8 cellular contexts compared by ENCODE assay signal in genomic region chr11:2699531-2700414, GRCh38. TPM values are rescaled to one million over a fixed set of nuclear protein-coding genes. Genes with fewer than 3 reads are reported as not detected.
DNase-seq lines count a peak whose midpoint lies in the region; ATAC-seq, FAIRE-seq and TF ChIP-seq lines count a peak whose summit lies in the region.

KCNQ1OT1 (minus strand) TSS chr11:2699994.

- peak within 1 kb of the TSS; percentile 88 for H3K4me2 ChIP-seq in HepG2 (ENCODE audit: low read depth, low read length)

- H3K9me3 ChIP-seq in HepG2 (ENCODE audit: low read length): no peaks in the 10 kb centered on the region

- H3K4me3 ChIP-seq in HepG2 (replicated peaks in 1 of 3; ENCODE audit: insufficient read depth in 1 of 3, low read depth in 2 of 3, low read length in 3 of 3): peak within 1 kb of the TSS; percentile 95

- intact Hi-C loops in HepG2 (cut with micrococcal nuclease; ENCODE audit: unreplicated experiment): loop anchor here (1.0 kb wide), 1 partner anchor 31 kb away; no protein-coding TSS in a partner anchor

- H4K20me1 ChIP-seq in HepG2 (ENCODE audit: insufficient read depth, low read length): peaks cover 45% of the 10 kb centered on the region

- no peaks in the 10 kb centered on the region for H3K9me3 Mint-ChIP-seq in activated CD4-positive, alpha-beta T cell treated with anti-CD3 and anti-CD28 coated beads, Interleukin-2, amount 10 ng/mL, durations not matched to agents 7 days and 5 days

- peaks cover 56% of the 10 kb centered on the region for H3K79me2 ChIP-seq in HepG2 (ENCODE audit: insufficient read depth, low read length)

- H3K27me3 Mint-ChIP-seq in activated CD4-positive, alpha-beta T cell treated with anti-CD3 and anti-CD28 coated beads, Interleukin-2, amount 10 ng/mL, durations not matched to agents 7 days and 5 days: peaks cover 5% of the 10 kb centered on the region

- POLR2A ChIA-PET in activated CD4-positive, alpha-beta T cell treated with anti-CD3 and anti-CD28 coated beads, Interleukin-2, amount 10 ng/mL, durations not matched to agents 7 days and 5 days (lab: Charles Lee): no interaction called here
- POLR2A ChIA-PET in HepG2 (lab: Yijun Ruan, JAX): interaction anchor here (0.8 to 2.0 kb wide), 31 partner anchors 8 to 489 kb away, joined by 3 to 170 read pairs (median 6); partner anchors contain the start of genes NAP1L4 and TSSC4

- WGBS in HepG2 (ENCODE audit: low lambda C conversion rate): no CpG with 5 or more reads among the region's 98 CpGs

- peaks cover 57% of the 10 kb centered on the region for H3K4me1 ChIP-seq in HepG2 (ENCODE audit: insufficient read depth, low read length)

- peak; percentile 83 for FAIRE-seq in HepG2 (lab: Jason Lieb, UNC)

- CTCF ChIA-PET in activated CD4-positive, alpha-beta T cell treated with anti-CD3 and anti-CD28 coated beads, Interleukin-2, amount 10 ng/mL, durations not matched to agents 7 days and 5 days (lab: Charles Lee): no interaction called here
- CTCF ChIA-PET in HepG2 (lab: Yijun Ruan, JAX; ENCODE audit: low intra/inter-chr PET ratio, low total read pairs): interaction anchor here (0.9 kb wide), 1 partner anchor 167 kb away, joined by 3 read pairs; no protein-coding TSS in a partner anchor

- TF ChIP-seq EP300 in HepG2 (IDR thresholded peaks at IDR 0.05; ENCODE audit: low read depth in 2 of 2, low read length in 2 of 2): peak in 1 of 2 experiments; percentile 4; a peak in 1 of 4 replicates
- peak; percentile 22; the same call in 1 of the 2 replicates for TF ChIP-seq EP300 in HepG2 (CRISPR knock-in tag; IDR thresholded peaks at IDR 0.05; ENCODE audit: borderline replicate concordance)

- H3K36me3 Mint-ChIP-seq in activated CD4-positive, alpha-beta T cell treated with anti-CD3 and anti-CD28 coated beads, Interleukin-2, amount 10 ng/mL, durations not matched to agents 7 days and 5 days (ENCODE audit: low read depth): peaks cover 9% of the 10 kb centered on the region

- peak; percentile 35; the same call in 1 of the 2 replicates for TF ChIP-seq CTCF in HepG2 (CRISPR knock-in tag; IDR thresholded peaks at IDR 0.05)

- peaks cover 0 to 3% of the 10 kb centered on the region in 2 experiments; a peak in 2 of 5 replicates for H3K27me3 ChIP-seq in HepG2 (ENCODE audit: control insufficient read depth in 1 of 2, insufficient read depth in 2 of 2, low read length in 2 of 2)

- H3K36me3 ChIP-seq in HepG2 (replicated peaks in 1 of 2; ENCODE audit: control insufficient read depth in 1 of 2, insufficient read depth in 2 of 2, low read length in 2 of 2): peaks cover 2 to 18% of the 10 kb centered on the region in 2 experiments; a peak in 4 of 5 replicates

- H2AFZ ChIP-seq in HepG2 (ENCODE audit: low read length): no peak within 1 kb of the TSS

- H3K27ac Mint-ChIP-seq in activated CD4-positive, alpha-beta T cell treated with anti-CD3 and anti-CD28 coated beads, Interleukin-2, amount 10 ng/mL, durations not matched to agents 7 days and 5 days: peak within 1 kb of the TSS; percentile 85

- peaks cover 9% of the 10 kb centered on the region for H3K4me1 Mint-ChIP-seq in activated CD4-positive, alpha-beta T cell treated with anti-CD3 and anti-CD28 coated beads, Interleukin-2, amount 10 ng/mL, durations not matched to agents 7 days and 5 days

- ATAC-seq in HG03378 (IDR thresholded peaks at IDR 0.05; ENCODE audit: unreplicated experiment) (peak; percentile 90), HepG2 (peak; percentile 90)

- in situ Hi-C loops in HepG2 (cut with HindIII; ENCODE audit: extremely low pct_ligation_motif_present, low pct_unique_long_range_greater_than_20kb): loop anchor here (5.0 to 10.0 kb wide), 2 partner anchors 33 to 275 kb away; no protein-coding TSS in a partner anchor

- H3K27ac ChIP-seq in HepG2 (ENCODE audit: extremely low read length, insufficient read depth, low read length): peak within 1 kb of the TSS; percentile 95

- DNase-seq in Ammon's horn (ENCODE audit: low spot score): peak; percentile 96
- DNase-seq in NCI-H510A treated with DMSO at 0.1 percent for 48 hours (lab: John Stamatoyannopoulos, UW): peak; percentile 55
- DNase-seq in activated CD4-positive, alpha-beta T cell treated with anti-CD3 and anti-CD28 coated beads, Interleukin-2, amount 10 ng/mL, durations not matched to agents 7 days and 5 days: peak; percentile 89
- DNase-seq in dedifferentiated amniotic fluid mesenchymal stem cell (ENCODE audit: extremely low spot score): peak; percentile 86
- peak; percentile 95 for DNase-seq in HepG2 (ENCODE audit: low spot score)
- DNase-seq in stimulated activated CD4-positive, alpha-beta T cell treated with anti-CD3 and anti-CD28 coated beads, Interleukin-2, amount 100 ng/mL, for 4 hours (ENCODE audit: low read depth): peak; percentile 80

- TF ChIP-seq POLR2A in GM19099 (IDR thresholded peaks at IDR 0.05; ENCODE audit: extremely low read depth, insufficient read length, low read depth) (peak; percentile 99), HepG2 (IDR thresholded peaks at IDR 0.05; ENCODE audit: insufficient read depth in 1 of 2, low read depth in 2 of 2, low read length in 2 of 2) (peak in 1 of 2 experiments; percentile 99; a peak in 2 of 4 replicates)

- BruUV-seq in HepG2 (replicated peaks; lab: Mats Ljungman, UMichigan): no TSS peak

- H3K9ac ChIP-seq in HepG2 (ENCODE audit: insufficient read depth, low read depth, low read length): peak within 1 kb of the TSS; percentile 100

- TF ChIP-seq RAD21 in HepG2 (CRISPR knock-in tag; IDR thresholded peaks at IDR 0.05): peak; percentile 46; the same call in 1 of the 2 replicates

- H3K4me3 Mint-ChIP-seq in activated CD4-positive, alpha-beta T cell treated with anti-CD3 and anti-CD28 coated beads, Interleukin-2, amount 10 ng/mL, durations not matched to agents 7 days and 5 days: peak within 1 kb of the TSS; percentile 77

TF ChIP-seq in HepG2, 621 proteins besides CTCF, POLR2A, EP300 and RAD21 (continues in another document):
- TF ChIP-seq ZNF546 (CRISPR knock-in tag; conservative IDR thresholded peaks at IDR 0.05) (peak; percentile 25; the same call in 1 of the 2 replicates), DMAP1 (CRISPR knock-in tag; IDR thresholded peaks at IDR 0.05) (peak; percentile 93), SALL1 (CRISPR knock-in tag; IDR thresholded peaks at IDR 0.05) (peak; percentile 83), ZFP90 (CRISPR knock-in tag; IDR thresholded peaks at IDR 0.05; ENCODE audit: borderline replicate concordance) (peak; percentile 90), ZNF30 (CRISPR knock-in tag; IDR thresholded peaks at IDR 0.05) (0 out of 2 replicates have a peak, but pooled peaks have one; percentile 18), ZNF232 (CRISPR knock-in tag; IDR thresholded peaks at IDR 0.05; ENCODE audit: borderline replicate concordance) (peak; percentile 85; the same call in 1 of the 2 replicates), RFXAP (CRISPR knock-in tag; IDR thresholded peaks at IDR 0.05; ENCODE audit: borderline replicate concordance) (peak; percentile 99), ZNF33B (CRISPR knock-in tag; IDR thresholded peaks at IDR 0.05) (peak; percentile 17; the same call in 1 of the 2 replicates), MXD1 (CRISPR knock-in tag; IDR thresholded peaks at IDR 0.05) (peak; percentile 79), ZBTB33 (CRISPR knock-in tag; IDR thresholded peaks at IDR 0.05) (no peak; the same call in 1 of the 2 replicates)

RNA-seq across cellular contexts. Expression of gene KCNQ1OT1, which starts in this region (rescaled TPM):
- total RNA-seq in activated CD4-positive, alpha-beta T cell treated with anti-CD3 and anti-CD28 coated beads, Interleukin-2, amount 10 ng/mL, durations not matched to agents 7 days and 5 days: under 1 TPM; 0.19 to 0.22 TPM
- total RNA-seq in HepG2 (2016; rRNA removed; fragmentation: Illumina TruSeq; extraction: Trizol): 2.5 and 18.9 TPM in 2 replicates
- 0.30 and 0.35 TPM in 2 replicates for total RNA-seq in HepG2 (2016; cell fraction: cytosol; rRNA removed; fragmentation: Illumina TruSeq; extraction: Trizol; ENCODE audit: low read depth)
- 2.0 and 16.5 TPM in 2 replicates for total RNA-seq in HepG2 (2016; cell fraction: insoluble cytoplasmic fraction; rRNA removed; fragmentation: Illumina TruSeq; extraction: Trizol)
- 0.90 and 1.1 TPM in 2 replicates for total RNA-seq in HepG2 (2016; cell fraction: membrane; rRNA removed; fragmentation: Illumina TruSeq; extraction: Trizol)
- 66.8 and 83.4 TPM in 2 replicates for total RNA-seq in HepG2 (2016; cell fraction: nucleus; rRNA removed; fragmentation: Illumina TruSeq; extraction: Trizol)
- 1.3 TPM in 2 replicates for polyA plus RNA-seq in HepG2 (2011; rRNA removed)
- 0.05 TPM in 2 replicates for polyA plus RNA-seq in HepG2 (2011; cell fraction: cytosol; rRNA removed)
- 11.8 and 14.7 TPM in 2 replicates for polyA plus RNA-seq in HepG2 (2011; cell fraction: nucleus; rRNA removed)
- 1.9 and 2.0 TPM in 2 replicates for polyA plus RNA-seq in HepG2 (2012)
- 0.01 and 0.02 TPM in 2 replicates for polyA plus RNA-seq in HepG2 (2016; cell fraction: cytosol; fragmentation: Illumina TruSeq; extraction: Trizol; ENCODE audit: low read depth)
- polyA plus RNA-seq in HepG2 (2016; cell fraction: insoluble cytoplasmic fraction; fragmentation: Illumina TruSeq; extraction: Trizol; ENCODE audit: low read depth): 0.15 and 0.17 TPM in 2 replicates
- polyA plus RNA-seq in HepG2 (2016; cell fraction: membrane; fragmentation: Illumina TruSeq; extraction: Trizol; ENCODE audit: low read depth): 0.03 and 0.06 TPM in 2 replicates
- 8.4 and 10.5 TPM in 2 replicates for polyA plus RNA-seq in HepG2 (2016; cell fraction: nucleus; fragmentation: Illumina TruSeq; extraction: Trizol; ENCODE audit: insufficient read depth, low read depth)
- polyA minus RNA-seq in HepG2 (2011; rRNA and poly(A)+ RNA removed; ENCODE audit: low replicate concordance): 0.05 and 36.1 TPM in 2 replicates
- 0.79 and 0.97 TPM in 2 replicates for polyA minus RNA-seq in HepG2 (2011; cell fraction: cytosol; rRNA and poly(A)+ RNA removed)
- polyA minus RNA-seq in HepG2 (2011; cell fraction: nucleus; rRNA and poly(A)+ RNA removed): 112 and 125 TPM in 2 replicates

Comparison
In these comparisons a context has a peak if more than half of its experiments do, and no peak if none do; other contexts are left out.
1. Peak in every context shown above with its lines: DNase-seq, ATAC-seq, H3K4me3 ChIP-seq and H3K27ac ChIP-seq.
2. Peak in DNase-seq in activated CD4-positive, alpha-beta T cell treated with anti-CD3 and anti-CD28 coated beads, Interleukin-2, amount 10 ng/mL, durations not matched to agents 7 days and 5 days; RNA of the gene not detected or under 1 TPM.